ENCODE assay signal across 1 cellular context in genomic region chr2:230330725-230331124, GRCh38.
A peak's percentile ranks its signal among the peaks of the same experiment; 100 is the strongest.
TF ChIP-seq lines count a peak whose summit lies in the region.

No MANE protein-coding gene starts in this region.

TF ChIP-seq in K562, 482 proteins besides CTCF, POLR2A, EP300 and RAD21 (continued from another document and continues in another):
- TF ChIP-seq PATZ1 (CRISPR knock-in tag; IDR thresholded peaks at IDR 0.05; ENCODE audit: borderline replicate concordance): no peak
- TF ChIP-seq SRSF3 (IDR thresholded peaks at IDR 0.05; ENCODE audit: insufficient read depth, low read length): no peak
- TF ChIP-seq ARID2 (IDR thresholded peaks at IDR 0.05): no peak
- TF ChIP-seq MITF (IDR thresholded peaks at IDR 0.05): no peak
- TF ChIP-seq TCF7 (IDR thresholded peaks at IDR 0.05; ENCODE audit: borderline replicate concordance): no peak
- TF ChIP-seq CREBBP (IDR thresholded peaks at IDR 0.05; ENCODE audit: low read depth, low read length): no peak
- TF ChIP-seq FOXP4 (CRISPR knock-in tag; IDR thresholded peaks at IDR 0.05; ENCODE audit: borderline replicate concordance): no peak
- TF ChIP-seq NFE2L1 (tag; IDR thresholded peaks at IDR 0.05; ENCODE audit: borderline replicate concordance, low read depth): no peak
- TF ChIP-seq JUNB (CRISPR knock-in tag; conservative IDR thresholded peaks at IDR 0.05): no peak
- TF ChIP-seq, protein P1, sequence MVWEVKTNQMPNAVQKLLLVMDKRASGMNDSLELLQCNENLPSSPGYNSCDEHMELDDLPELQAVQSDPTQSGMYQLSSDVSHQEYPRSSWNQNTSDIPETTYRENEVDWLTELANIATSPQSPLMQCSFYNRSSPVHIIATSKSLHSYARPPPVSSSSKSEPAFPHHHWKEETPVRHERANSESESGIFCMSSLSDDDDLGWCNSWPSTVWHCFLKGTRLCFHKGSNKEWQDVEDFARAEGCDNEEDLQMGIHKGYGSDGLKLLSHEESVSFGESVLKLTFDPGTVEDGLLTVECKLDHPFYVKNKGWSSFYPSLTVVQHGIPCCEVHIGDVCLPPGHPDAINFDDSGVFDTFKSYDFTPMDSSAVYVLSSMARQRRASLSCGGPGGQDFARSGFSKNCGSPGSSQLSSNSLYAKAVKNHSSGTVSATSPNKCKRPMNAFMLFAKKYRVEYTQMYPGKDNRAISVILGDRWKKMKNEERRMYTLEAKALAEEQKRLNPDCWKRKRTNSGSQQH (CRISPR knock-in tag; IDR thresholded peaks at IDR 0.05): no peak
- peak; percentile 51; the same call in 1 of the 2 replicates for TF ChIP-seq SMARCE1 (IDR thresholded peaks at IDR 0.05)
- TF ChIP-seq SMARCC2 (IDR thresholded peaks at IDR 0.05; ENCODE audit: low read depth): 0 out of 2 replicates have a peak, but pooled peaks have one; percentile 36
- TF ChIP-seq TOE1 (IDR thresholded peaks at IDR 0.05; ENCODE audit: borderline replicate concordance): no peak
- no peak for TF ChIP-seq TOE1 (CRISPR knock-in tag; IDR thresholded peaks at IDR 0.05; ENCODE audit: borderline replicate concordance, low read depth)
- no peak for TF ChIP-seq TCF15 (CRISPR knock-in tag; IDR thresholded peaks at IDR 0.05)
- TF ChIP-seq ZNF165 (CRISPR knock-in tag; IDR thresholded peaks at IDR 0.05; ENCODE audit: borderline replicate concordance): no peak
- peak in 1 of 2 experiments; percentile 95; a peak in 2 of 4 replicates for TF ChIP-seq RCOR1 (IDR thresholded peaks at IDR 0.05; ENCODE audit: borderline replicate concordance in 1 of 2, low read depth in 2 of 2, low read length in 2 of 2)
- TF ChIP-seq PHB2 (IDR thresholded peaks at IDR 0.05; ENCODE audit: low read depth): no peak
- TF ChIP-seq ZNF354B (CRISPR knock-in tag; IDR thresholded peaks at IDR 0.05): no peak
- TF ChIP-seq FOXA3 (CRISPR knock-in tag; conservative IDR thresholded peaks at IDR 0.05 in 1 of 2, IDR thresholded peaks at IDR 0.05 in 1 of 2): peak; percentile 27 to 72; a peak in 2 of 4 replicates
- no peak for TF ChIP-seq RAD51 (IDR thresholded peaks at IDR 0.05; ENCODE audit: borderline replicate concordance, low read depth)
- TF ChIP-seq TAF7 (tag; IDR thresholded peaks at IDR 0.05): no peak
- TF ChIP-seq ZNF24 (IDR thresholded peaks at IDR 0.05): no peak
- TF ChIP-seq ZNF79 (CRISPR knock-in tag; IDR thresholded peaks at IDR 0.05; ENCODE audit: low read depth): no peak
- TF ChIP-seq MNT (conservative IDR thresholded peaks at IDR 0.05): peak in 1 of 2 experiments; percentile 36; a peak in 1 of 4 replicates
- no peak for TF ChIP-seq SIX5 (IDR thresholded peaks at IDR 0.05; ENCODE audit: borderline replicate concordance in 1 of 2, insufficient read depth in 1 of 2, low read depth in 1 of 2, low read length in 2 of 2)
- no peak for TF ChIP-seq PBX2 (CRISPR knock-in tag; IDR thresholded peaks at IDR 0.05; ENCODE audit: low read depth)
- TF ChIP-seq PBX2 (tag; conservative IDR thresholded peaks at IDR 0.05; ENCODE audit: low read depth): peak; percentile 6; the same call in 1 of the 2 replicates
- peak; percentile 73; the same call in 1 of the 2 replicates for TF ChIP-seq SMARCA4 (IDR thresholded peaks at IDR 0.05)
- TF ChIP-seq FOXK2 (conservative IDR thresholded peaks at IDR 0.05 in 1 of 2, IDR thresholded peaks at IDR 0.05 in 1 of 2; ENCODE audit: low read depth in 2 of 2): 0 out of 4 replicates have a peak, but pooled peaks of 1 of the 2 experiments have one; percentile 21
- no peak for TF ChIP-seq NFATC3 (IDR thresholded peaks at IDR 0.05)
- TF ChIP-seq, protein P2, sequence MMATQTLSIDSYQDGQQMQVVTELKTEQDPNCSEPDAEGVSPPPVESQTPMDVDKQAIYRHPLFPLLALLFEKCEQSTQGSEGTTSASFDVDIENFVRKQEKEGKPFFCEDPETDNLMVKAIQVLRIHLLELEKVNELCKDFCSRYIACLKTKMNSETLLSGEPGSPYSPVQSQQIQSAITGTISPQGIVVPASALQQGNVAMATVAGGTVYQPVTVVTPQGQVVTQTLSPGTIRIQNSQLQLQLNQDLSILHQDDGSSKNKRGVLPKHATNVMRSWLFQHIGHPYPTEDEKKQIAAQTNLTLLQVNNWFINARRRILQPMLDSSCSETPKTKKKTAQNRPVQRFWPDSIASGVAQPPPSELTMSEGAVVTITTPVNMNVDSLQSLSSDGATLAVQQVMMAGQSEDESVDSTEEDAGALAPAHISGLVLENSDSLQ (IDR thresholded peaks at IDR 0.05): peak; percentile 50; the same call in 1 of the 2 replicates
- TF ChIP-seq MEIS2 (IDR thresholded peaks at IDR 0.05; ENCODE audit: partially characterized antibody): peak; percentile 74
- TF ChIP-seq ZBTB2 (IDR thresholded peaks at IDR 0.05): no peak
- TF ChIP-seq ZFP30 (CRISPR knock-in tag; IDR thresholded peaks at IDR 0.05; ENCODE audit: borderline replicate concordance): no peak
- no peak for TF ChIP-seq MAFF (IDR thresholded peaks at IDR 0.05; ENCODE audit: low read length)
- 0 out of 2 replicates have a peak, but pooled peaks have one; percentile 13 for TF ChIP-seq SOX6 (IDR thresholded peaks at IDR 0.05)
- no peak for TF ChIP-seq RBFOX2 (IDR thresholded peaks at IDR 0.05; ENCODE audit: low read depth, low read length)
- peak in 1 of 2 experiments; percentile 43; a peak in 1 of 4 replicates for TF ChIP-seq HDAC1 (IDR thresholded peaks at IDR 0.05)
- TF ChIP-seq, protein P3, sequence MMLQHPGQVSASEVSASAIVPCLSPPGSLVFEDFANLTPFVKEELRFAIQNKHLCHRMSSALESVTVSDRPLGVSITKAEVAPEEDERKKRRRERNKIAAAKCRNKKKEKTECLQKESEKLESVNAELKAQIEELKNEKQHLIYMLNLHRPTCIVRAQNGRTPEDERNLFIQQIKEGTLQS (IDR thresholded peaks at IDR 0.05): peak; percentile 84
- TF ChIP-seq, protein P3 (CRISPR knock-in tag; conservative IDR thresholded peaks at IDR 0.05): no peak
- TF ChIP-seq CBFA2T3 (IDR thresholded peaks at IDR 0.05): peak; percentile 59
- TF ChIP-seq CTBP1 (IDR thresholded peaks at IDR 0.05; ENCODE audit: borderline replicate concordance): peak; percentile 83; the same call in 1 of the 2 replicates
- TF ChIP-seq BRCA1 (IDR thresholded peaks at IDR 0.05): no peak
- TF ChIP-seq BRCA1 (CRISPR knock-in tag; IDR thresholded peaks at IDR 0.05): no peak
- TF ChIP-seq CEBPB (tag; IDR thresholded peaks at IDR 0.05): peak; percentile 50; the same call in 1 of the 2 replicates
- peak; percentile 45; the same call in 1 of the 2 replicates for TF ChIP-seq JUN (IDR thresholded peaks at IDR 0.05; ENCODE audit: borderline replicate concordance, low read depth, low read length)
- no peak for TF ChIP-seq JUN (CRISPR knock-in tag; IDR thresholded peaks at IDR 0.05; ENCODE audit: borderline replicate concordance)
- no peak for TF ChIP-seq FIP1L1 (IDR thresholded peaks at IDR 0.05; ENCODE audit: low read depth, low read length, poor library complexity, severe bottlenecking)
- peak; percentile 53; the same call in 1 of the 2 replicates for TF ChIP-seq GATA2 (CRISPR knock-in tag; IDR thresholded peaks at IDR 0.05)
- TF ChIP-seq, protein P4, sequence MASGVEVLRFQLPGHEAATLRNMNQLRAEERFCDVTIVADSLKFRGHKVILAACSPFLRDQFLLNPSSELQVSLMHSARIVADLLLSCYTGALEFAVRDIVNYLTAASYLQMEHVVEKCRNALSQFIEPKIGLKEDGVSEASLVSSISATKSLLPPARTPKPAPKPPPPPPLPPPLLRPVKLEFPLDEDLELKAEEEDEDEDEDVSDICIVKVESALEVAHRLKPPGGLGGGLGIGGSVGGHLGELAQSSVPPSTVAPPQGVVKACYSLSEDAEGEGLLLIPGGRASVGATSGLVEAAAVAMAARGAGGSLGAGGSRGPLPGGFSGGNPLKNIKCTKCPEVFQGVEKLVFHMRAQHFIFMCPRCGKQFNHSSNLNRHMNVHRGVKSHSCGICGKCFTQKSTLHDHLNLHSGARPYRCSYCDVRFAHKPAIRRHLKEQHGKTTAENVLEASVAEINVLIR (CRISPR knock-in tag; IDR thresholded peaks at IDR 0.05): no peak
- peak; percentile 45; the same call in 1 of the 2 replicates for TF ChIP-seq BHLHE40 (IDR thresholded peaks at IDR 0.05; ENCODE audit: low read length)
